2 cellular contexts compared by ENCODE assay signal in the genomic region with DNA sequence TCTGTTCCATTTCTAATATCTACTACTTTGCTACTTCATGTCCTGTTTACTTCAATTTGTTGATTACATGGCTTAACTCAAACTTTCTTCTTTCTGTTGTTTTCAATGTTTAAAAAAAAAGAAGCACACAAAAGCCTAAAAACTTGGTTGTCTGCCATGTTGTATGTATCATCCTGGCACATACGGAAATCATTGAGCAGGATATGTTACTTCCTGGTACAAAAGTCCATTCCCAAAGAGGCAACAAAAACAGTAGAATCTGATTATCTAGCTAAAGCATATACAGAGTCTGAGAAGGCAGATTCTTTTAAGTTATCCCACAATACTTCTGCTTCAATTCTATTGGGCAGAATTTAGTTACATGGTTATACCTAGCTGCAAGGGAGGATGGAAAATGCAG.
TF ChIP-seq lines count a peak whose summit lies in the region.

No MANE protein-coding gene starts in this region.

TF ChIP-seq in IMR-90, 13 proteins besides CTCF, POLR2A, EP300 and RAD21:
- TF ChIP-seq RCOR1 (IDR thresholded peaks at IDR 0.05; ENCODE audit: insufficient replicate concordance, low read length) (no peak), RFX5 (IDR thresholded peaks at IDR 0.05; ENCODE audit: low read depth, low read length) (no peak), CEBPB (IDR thresholded peaks at IDR 0.05; ENCODE audit: low read depth, low read length) (no peak), MAFK (IDR thresholded peaks at IDR 0.05; ENCODE audit: low read depth, low read length) (no peak), MXI1 (IDR thresholded peaks at IDR 0.05; ENCODE audit: borderline replicate concordance, low read depth, low read length) (no peak), FOS (IDR thresholded peaks at IDR 0.05; ENCODE audit: low read depth, low read length) (no peak), SMC3 (IDR thresholded peaks at IDR 0.05; ENCODE audit: low read depth, low read length) (no peak), MAZ (IDR thresholded peaks at IDR 0.05; ENCODE audit: borderline replicate concordance, low read depth, low read length) (no peak), BHLHE40 (IDR thresholded peaks at IDR 0.05; ENCODE audit: low read depth, low read length) (no peak), CHD1 (IDR thresholded peaks at IDR 0.05; ENCODE audit: low read depth, low read length) (no peak), NFE2L2 (IDR thresholded peaks at IDR 0.05; ENCODE audit: low read depth, low read length) (no peak)
- TF ChIP-seq, protein P1, sequence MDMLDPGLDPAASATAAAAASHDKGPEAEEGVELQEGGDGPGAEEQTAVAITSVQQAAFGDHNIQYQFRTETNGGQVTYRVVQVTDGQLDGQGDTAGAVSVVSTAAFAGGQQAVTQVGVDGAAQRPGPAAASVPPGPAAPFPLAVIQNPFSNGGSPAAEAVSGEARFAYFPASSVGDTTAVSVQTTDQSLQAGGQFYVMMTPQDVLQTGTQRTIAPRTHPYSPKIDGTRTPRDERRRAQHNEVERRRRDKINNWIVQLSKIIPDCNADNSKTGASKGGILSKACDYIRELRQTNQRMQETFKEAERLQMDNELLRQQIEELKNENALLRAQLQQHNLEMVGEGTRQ (IDR thresholded peaks at IDR 0.05; ENCODE audit: low read depth, low read length) = no peak
- TF ChIP-seq, protein P2, sequence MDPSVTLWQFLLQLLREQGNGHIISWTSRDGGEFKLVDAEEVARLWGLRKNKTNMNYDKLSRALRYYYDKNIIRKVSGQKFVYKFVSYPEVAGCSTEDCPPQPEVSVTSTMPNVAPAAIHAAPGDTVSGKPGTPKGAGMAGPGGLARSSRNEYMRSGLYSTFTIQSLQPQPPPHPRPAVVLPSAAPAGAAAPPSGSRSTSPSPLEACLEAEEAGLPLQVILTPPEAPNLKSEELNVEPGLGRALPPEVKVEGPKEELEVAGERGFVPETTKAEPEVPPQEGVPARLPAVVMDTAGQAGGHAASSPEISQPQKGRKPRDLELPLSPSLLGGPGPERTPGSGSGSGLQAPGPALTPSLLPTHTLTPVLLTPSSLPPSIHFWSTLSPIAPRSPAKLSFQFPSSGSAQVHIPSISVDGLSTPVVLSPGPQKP (IDR thresholded peaks at IDR 0.05; ENCODE audit: borderline replicate concordance, low read depth, low read length) = no peak

TF ChIP-seq in endothelial cell of umbilical vein, 7 proteins besides CTCF, POLR2A, EP300 and RAD21:
- TF ChIP-seq JUN (IDR thresholded peaks at IDR 0.05; ENCODE audit: borderline replicate concordance, insufficient read depth, insufficient read length, low read depth) = no peak
- no peak for TF ChIP-seq POLR2AphosphoS5 (IDR thresholded peaks at IDR 0.05; ENCODE audit: insufficient read depth, low read depth, low read length)
- TF ChIP-seq, protein P3, sequence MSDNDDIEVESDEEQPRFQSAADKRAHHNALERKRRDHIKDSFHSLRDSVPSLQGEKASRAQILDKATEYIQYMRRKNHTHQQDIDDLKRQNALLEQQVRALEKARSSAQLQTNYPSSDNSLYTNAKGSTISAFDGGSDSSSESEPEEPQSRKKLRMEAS (IDR thresholded peaks at IDR 0.05; ENCODE audit: insufficient read depth, insufficient read length) = no peak
- TF ChIP-seq FOS (IDR thresholded peaks at IDR 0.05; ENCODE audit: borderline replicate concordance, insufficient read depth, low read length) = peak; percentile 14
TF ChIP-seq in endothelial cell of umbilical vein: peak in this region for 1.
